In genomic region chr4:141081921-141082381, GRCh38 we compare ENCODE assay signal across 17 cellular contexts.
DNase-seq lines count a peak whose midpoint lies in the region; ATAC-seq and TF ChIP-seq lines count a peak whose summit lies in the region.
"Had no signal": no experiment of that assay in that cellular context is flagged by ENCODE, and none has a peak within 500 bp of the region (broad histone marks: within the 10 kb centered on the region; RNA-seq: fewer than 3 reads in every experiment).

No MANE protein-coding gene starts in this region.

- no peaks in the 10 kb centered on the region for H3K27me3 Mint-ChIP-seq in nephron progenitor cell (ENCODE audit: low read depth, poor library complexity)
- H3K27me3 Mint-ChIP-seq: activated naive CD8-positive, alpha-beta T cell treated with anti-CD3 and anti-CD28 coated beads, Interleukin-2, amount 10 ng/mL, durations not matched to agents 7 days and 5 days had no signal

- H3K9me3 Mint-ChIP-seq in nephron progenitor cell, result peaks cover 13% of the 10 kb centered on the region
- H3K9me3 Mint-ChIP-seq: activated naive CD8-positive, alpha-beta T cell treated with anti-CD3 and anti-CD28 coated beads, Interleukin-2, amount 10 ng/mL, durations not matched to agents 7 days and 5 days had no signal

- peak overlapping the region; percentile 32 for H3K27ac Mint-ChIP-seq in nephron progenitor cell
- H3K27ac Mint-ChIP-seq: activated naive CD8-positive, alpha-beta T cell treated with anti-CD3 and anti-CD28 coated beads, Interleukin-2, amount 10 ng/mL, durations not matched to agents 7 days and 5 days had no signal

- H3K4me1 Mint-ChIP-seq in nephron progenitor cell, result peaks cover 11% of the 10 kb centered on the region
- H3K4me1 Mint-ChIP-seq: activated naive CD8-positive, alpha-beta T cell treated with anti-CD3 and anti-CD28 coated beads, Interleukin-2, amount 10 ng/mL, durations not matched to agents 7 days and 5 days; neural crest cell had no signal

- no peak for TF ChIP-seq CTCF in nephron progenitor cell (IDR thresholded peaks at IDR 0.05)

- H3K4me3 Mint-ChIP-seq in nephron progenitor cell, result no peak overlapping the region
- H3K4me3 Mint-ChIP-seq: activated naive CD8-positive, alpha-beta T cell treated with anti-CD3 and anti-CD28 coated beads, Interleukin-2, amount 10 ng/mL, durations not matched to agents 7 days and 5 days; neural crest cell had no signal

- no peak for ATAC-seq in GM18909 (IDR thresholded peaks at IDR 0.05; ENCODE audit: poor library complexity, unreplicated experiment)
- ATAC-seq: left lung had no signal

- DNase-seq in DMS153 (lab: John Stamatoyannopoulos, UW) (peak; percentile 22), NCI-H2107 (lab: John Stamatoyannopoulos, UW) (peak; percentile 0), cerebellar cortex (ENCODE audit: low spot score) (peak; percentile 64), nephron progenitor cell (no peak), AML-193 (lab: John Stamatoyannopoulos, UW) (no peak), hypothalamus (lab: John Stamatoyannopoulos, UW) (no peak), RKO (ENCODE audit: low spot score) (no peak)
- DNase-seq: activated CD4-positive, alpha-beta T cell treated with anti-CD3 and anti-CD28 coated beads for 1 hour; activated naive CD8-positive, alpha-beta T cell treated with anti-CD3 and anti-CD28 coated beads, Interleukin-2, amount 10 ng/mL, durations not matched to agents 7 days and 5 days; activated T-cell treated with anti-CD3 and anti-CD28 coated beads for 4 hours; central memory CD4-positive, alpha-beta T cell; left lung; NCI-H446 treated with DMSO at 0.1 percent for 48 hours; PC-9; testis had no signal

- H3K36me3 Mint-ChIP-seq in nephron progenitor cell (ENCODE audit: low read depth), result peaks cover 8% of the 10 kb centered on the region
- H3K36me3 Mint-ChIP-seq: activated naive CD8-positive, alpha-beta T cell treated with anti-CD3 and anti-CD28 coated beads, Interleukin-2, amount 10 ng/mL, durations not matched to agents 7 days and 5 days had no signal

Comparison
In these comparisons a context has a peak if more than half of its experiments do, and no peak if none do; other contexts are left out.
1. DNase-seq: peak in DMS153 (single experiment), NCI-H2107 (single experiment) and cerebellar cortex (single experiment); none in nephron progenitor cell (single experiment), AML-193 (0 of 2), hypothalamus (0 of 51) and RKO (single experiment).